Comparison of ENCODE assay signal across 28 cellular contexts in genomic region chr4:72280252-72280651, GRCh38.
"Had no signal": no experiment of that assay in that cellular context is flagged by ENCODE, and none has a peak within 500 bp of the region (broad histone marks: within the 10 kb centered on the region; RNA-seq: fewer than 3 reads in every experiment).

No MANE protein-coding gene starts in this region.

- H3K27ac Mint-ChIP-seq: dendritic cell treated with granulocyte-macrophage colony-stimulating factor and Interleukin-4, amounts not matched to agents 40 ng/mL and 50 ng/mL, for 4 days; effector memory CD8-positive, alpha-beta T cell; endodermal cell; mesothelial cell of epicardium; naive B cell; naive thymus-derived CD8-positive, alpha-beta T cell had no signal

- H3K4me3 ChIP-seq: esophagus squamous epithelium, gastrocnemius medialis, heart right ventricle, left lung, lower lobe of right lung, mucosa of descending colon had no signal

- ATAC-seq: effector memory CD8-positive, alpha-beta T cell; esophagus mucosa; gastrocnemius medialis; heart right ventricle; left cardiac atrium; left lung; left ventricle myocardium superior; lower lobe of right lung; mucosa of descending colon; naive thymus-derived CD8-positive, alpha-beta T cell had no signal

- H3K9me3 ChIP-seq: esophagus squamous epithelium, gastrocnemius medialis, heart right ventricle, left lung, lower lobe of right lung, mucosa of descending colon had no signal

- FAIRE-seq: endometrium, islet of Langerhans, keratinocyte had no signal

- H3K9me3 Mint-ChIP-seq: dendritic cell treated with granulocyte-macrophage colony-stimulating factor and Interleukin-4, amounts not matched to agents 40 ng/mL and 50 ng/mL, for 4 days; effector memory CD8-positive, alpha-beta T cell; endodermal cell; mesothelial cell of epicardium; naive B cell; naive thymus-derived CD8-positive, alpha-beta T cell had no signal

- H3K4me3 Mint-ChIP-seq: dendritic cell treated with granulocyte-macrophage colony-stimulating factor and Interleukin-4, amounts not matched to agents 40 ng/mL and 50 ng/mL, for 4 days; effector memory CD8-positive, alpha-beta T cell; endodermal cell; mesothelial cell of epicardium; naive B cell; naive thymus-derived CD8-positive, alpha-beta T cell had no signal

- H3K4me1 ChIP-seq: esophagus squamous epithelium, gastrocnemius medialis, heart right ventricle, left lung, lower lobe of right lung had no signal

- H3K36me3 ChIP-seq: esophagus squamous epithelium, gastrocnemius medialis, heart right ventricle, left lung, lower lobe of right lung had no signal

- H3K4me1 Mint-ChIP-seq: naive B cell; naive thymus-derived CD8-positive, alpha-beta T cell had no signal

- H3K36me3 Mint-ChIP-seq: mesothelial cell of epicardium; naive B cell; naive thymus-derived CD8-positive, alpha-beta T cell had no signal

- DNase-seq: cortex of kidney; effector CD8-positive, alpha-beta T cell; effector memory CD8-positive, alpha-beta T cell; endodermal cell; erythroblast; esophagus squamous epithelium; foreskin fibroblast; foreskin melanocyte; gastrocnemius medialis; glutamatergic neuron; head of caudate nucleus; heart right ventricle; hippocampal formation; left cardiac atrium; left lung; left ventricle myocardium superior; lower lobe of right lung; mesenchymal stem cell; mucosa of descending colon; naive B cell; naive thymus-derived CD8-positive, alpha-beta T cell had no signal

- H3K27ac ChIP-seq: epithelial cell of prostate, esophagus squamous epithelium, gastrocnemius medialis, heart right ventricle, left lung, lower lobe of right lung had no signal

- H3K27me3 ChIP-seq: esophagus squamous epithelium, gastrocnemius medialis, heart right ventricle, left lung had no signal

- H3K27me3 Mint-ChIP-seq: dendritic cell treated with granulocyte-macrophage colony-stimulating factor and Interleukin-4, amounts not matched to agents 40 ng/mL and 50 ng/mL, for 4 days had no signal
